In the genomic region with DNA sequence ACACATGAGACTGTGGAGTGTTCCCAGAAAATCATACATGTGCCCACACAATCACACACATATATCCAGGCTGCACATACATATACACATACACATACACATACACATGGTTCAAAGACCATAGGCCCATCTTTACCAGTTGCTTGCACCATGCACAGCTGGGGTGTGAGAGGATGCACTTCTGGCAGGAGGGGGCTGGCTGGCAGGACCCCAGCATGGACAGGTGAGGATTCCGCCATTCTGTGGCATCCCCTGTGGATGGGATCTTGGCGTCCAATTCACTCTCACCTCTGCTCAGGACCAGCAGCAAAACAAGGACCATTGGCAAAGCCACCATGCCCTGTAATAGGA, we compare ENCODE assay signal across 13 cellular contexts. TPM values are rescaled to one million over a fixed set of nuclear protein-coding genes. Genes with fewer than 3 reads are reported as not detected.
DNase-seq lines count a peak whose midpoint lies in the region; ATAC-seq and TF ChIP-seq lines count a peak whose summit lies in the region.
"Had no signal": no experiment of that assay in that cellular context is flagged by ENCODE, and none has a peak within 500 bp of the region (broad histone marks: within the 10 kb centered on the region; RNA-seq: fewer than 3 reads in every experiment).

No MANE protein-coding gene starts in this region.

- H3K4me3 ChIP-seq in lower lobe of right lung, result no peak overlapping the region
- H3K4me3 ChIP-seq in right lobe of liver, result no peak overlapping the region
- H3K4me3 ChIP-seq: breast epithelium had no signal

- H3K27me3 Mint-ChIP-seq in dendritic cell treated with granulocyte-macrophage colony-stimulating factor and Interleukin-4, amounts not matched to agents 40 ng/mL and 50 ng/mL, for 4 days, result peaks cover 13% of the 10 kb centered on the region

- H3K27ac Mint-ChIP-seq in dendritic cell treated with granulocyte-macrophage colony-stimulating factor and Interleukin-4, amounts not matched to agents 40 ng/mL and 50 ng/mL, for 4 days, result peak overlapping the region; percentile 28
- H3K27ac Mint-ChIP-seq: nephron progenitor cell had no signal

- no peak for TF ChIP-seq CTCF in lower lobe of right lung (IDR thresholded peaks at IDR 0.05)
- TF ChIP-seq CTCF in right lobe of liver (IDR thresholded peaks at IDR 0.05), result no peak

- H3K27ac ChIP-seq in lower lobe of right lung, result no peak overlapping the region
- H3K27ac ChIP-seq in right lobe of liver, result no peak overlapping the region
- H3K27ac ChIP-seq: breast epithelium had no signal

- H3K4me3 Mint-ChIP-seq in dendritic cell treated with granulocyte-macrophage colony-stimulating factor and Interleukin-4, amounts not matched to agents 40 ng/mL and 50 ng/mL, for 4 days, result no peak overlapping the region
- H3K4me3 Mint-ChIP-seq: nephron progenitor cell had no signal

- ATAC-seq in GM18498 (IDR thresholded peaks at IDR 0.05; ENCODE audit: unreplicated experiment), result peak; percentile 18
- peak; percentile 11 for ATAC-seq in GM21390 (IDR thresholded peaks at IDR 0.05; ENCODE audit: unreplicated experiment)
- ATAC-seq in HG03571 (IDR thresholded peaks at IDR 0.05; ENCODE audit: unreplicated experiment), result peak; percentile 4
- no peak for ATAC-seq in lower lobe of right lung
- no peak for ATAC-seq in right lobe of liver
- ATAC-seq: SK-N-SH treated with all-trans-retinoic acid at 6 μM for 48 hours had no signal

- peaks cover 52% of the 10 kb centered on the region for H3K4me1 Mint-ChIP-seq in dendritic cell treated with granulocyte-macrophage colony-stimulating factor and Interleukin-4, amounts not matched to agents 40 ng/mL and 50 ng/mL, for 4 days (ENCODE audit: low read depth)

- H3K4me1 ChIP-seq in lower lobe of right lung (peaks cover 19% of the 10 kb centered on the region), right lobe of liver (peaks cover 0 to 19% (median 4%) of the 10 kb centered on the region in 4 donors)
- H3K4me1 ChIP-seq: breast epithelium had no signal

- intact Hi-C loops in dendritic cell treated with granulocyte-macrophage colony-stimulating factor and Interleukin-4, amounts not matched to agents 40 ng/mL and 50 ng/mL, for 4 days (cut with micrococcal nuclease), result no loop called here
- intact Hi-C loops in lower lobe of right lung (cut with DNase I), result no loop called here
- intact Hi-C loops in right lobe of liver (cut with DNase I), result no loop called here

- no peaks in the 10 kb centered on the region for H3K9me3 Mint-ChIP-seq in dendritic cell treated with granulocyte-macrophage colony-stimulating factor and Interleukin-4, amounts not matched to agents 40 ng/mL and 50 ng/mL, for 4 days
- H3K9me3 Mint-ChIP-seq: nephron progenitor cell had no signal

- no peaks in the 10 kb centered on the region for H3K9me3 ChIP-seq in lower lobe of right lung
- H3K9me3 ChIP-seq in right lobe of liver, result no peaks in the 10 kb centered on the region
- H3K9me3 ChIP-seq: breast epithelium had no signal

- peaks cover 8% of the 10 kb centered on the region for H3K36me3 Mint-ChIP-seq in dendritic cell treated with granulocyte-macrophage colony-stimulating factor and Interleukin-4, amounts not matched to agents 40 ng/mL and 50 ng/mL, for 4 days (ENCODE audit: low read depth)

- no peaks in the 10 kb centered on the region for H3K36me3 ChIP-seq in lower lobe of right lung
- H3K36me3 ChIP-seq in right lobe of liver, result no peaks in the 10 kb centered on the region
- H3K36me3 ChIP-seq: breast epithelium had no signal

- DNase-seq in NCI-H526 (lab: John Stamatoyannopoulos, UW) (no peak), NCI-H2171 (lab: John Stamatoyannopoulos, UW) (no peak), lower lobe of right lung (no peak), right lobe of liver (no peak)
- DNase-seq: NCI-H345; nephron progenitor cell; stimulated activated CD4-positive, alpha-beta T cell treated with anti-CD3 and anti-CD28 coated beads, Interleukin-12 subunit alpha, Interleukin-12 subunit beta, amount 100 ng/mL, for 4 hours had no signal

- 100% methylated on average over 1 of the region's 2 CpGs for WGBS in right lobe of liver (ENCODE audit: insufficient coverage, low coverage, low lambda C conversion rate, missing lambda C conversion rate)

- TF ChIP-seq POLR2A in right lobe of liver (IDR thresholded peaks at IDR 0.05), result no peak

- H3K27me3 ChIP-seq in lower lobe of right lung (ENCODE audit: low read depth), result no peaks in the 10 kb centered on the region
- no peaks in the 10 kb centered on the region for H3K27me3 ChIP-seq in right lobe of liver
- H3K27me3 ChIP-seq: breast epithelium had no signal

RNA-seq across cellular contexts. Expression of gene ITGB7, which starts 7.0 kb away (rescaled TPM):
- total RNA-seq in lower lobe of right lung, result 9.7 TPM
- total RNA-seq in right lobe of liver, result 1 to 10 TPM; 2.9 to 8.0 (median 3.9) TPM

RNA-seq across cellular contexts. Expression of gene CSAD, which starts 19.4 kb away (rescaled TPM):
- total RNA-seq in lower lobe of right lung (39.2 TPM), right lobe of liver (10 to 100 TPM; 20.6 to 54.2 (median 37.1) TPM)

RNA-seq across cellular contexts. Expression of gene ZNF740, which starts 19.6 kb away (rescaled TPM):
- 49.5 TPM for total RNA-seq in lower lobe of right lung
- total RNA-seq in right lobe of liver, result 10 to 100 TPM in 5 of 6 experiments, 1 to 10 TPM in 1; 5.5 to 24.4 (median 19.2) TPM

RNA-seq across cellular contexts. Expression of gene RARG, which starts 31.9 kb away (rescaled TPM):
- 30.1 TPM for total RNA-seq in lower lobe of right lung
- 1 to 10 TPM; 1.9 to 2.4 (median 2.1) TPM for total RNA-seq in right lobe of liver

Comparison
In these comparisons a context has a peak if more than half of its experiments do, and no peak if none do; other contexts are left out.
1. ATAC-seq: peak in GM18498 (single experiment), GM21390 (single experiment) and HG03571 (single experiment); none in lower lobe of right lung (0 of 2) and right lobe of liver (0 of 4).